In genomic region chr7:48299580-48300169, GRCh38 we compare ENCODE assay signal across 9 cellular contexts.
DNase-seq lines count a peak whose midpoint lies in the region; ATAC-seq and TF ChIP-seq lines count a peak whose summit lies in the region.
"Had no signal": no experiment of that assay in that cellular context is flagged by ENCODE, and none has a peak within 500 bp of the region (broad histone marks: within the 10 kb centered on the region; RNA-seq: fewer than 3 reads in every experiment).

No MANE protein-coding gene starts in this region.

- peaks cover 0 to 2% of the 10 kb centered on the region in 2 donors for H3K9me3 Mint-ChIP-seq in stimulated activated naive B cell treated with anti-CD40 and anti-IgM and Interleukin-4, amounts not matched to agents 10 μg/mL and 1 μg/mL and 100 μg/mL, for 72 hours
- H3K9me3 Mint-ChIP-seq: natural killer cell had no signal

- DNase-seq in activated T-cell treated with anti-CD3 and anti-CD28 coated beads for 48 hours (ENCODE audit: low read depth) (peak; percentile 39), activated T-cell treated with anti-CD3 and anti-CD28 coated beads for 4 hours (no peak), HCEC 1CT (peak; percentile 91), Kasumi-1 (lab: John Stamatoyannopoulos, UW) (peak; percentile 68 to 91), SHP77 treated with DMSO at 0.1 percent for 48 hours (lab: John Stamatoyannopoulos, UW) (peak; percentile 72), dermis blood vessel endothelial cell (peak; percentile 68)
- DNase-seq in stimulated activated naive B cell treated with anti-CD40 and anti-IgM and Interleukin-4, amounts not matched to agents 10 μg/mL and 1 μg/mL and 100 μg/mL, for 72 hours = no peak
- DNase-seq: natural killer cell had no signal

- TF ChIP-seq CTCF in liver (IDR thresholded peaks at IDR 0.05; ENCODE audit: low read depth, low read length, missing input control) = peak; percentile 69

- no peak overlapping the region for H3K9ac ChIP-seq in liver (ENCODE audit: low read depth in 1 of 2, low read length in 2 of 2)

- no peak overlapping the region for H3K4me3 ChIP-seq in liver (ENCODE audit: low read depth in 1 of 3, low read length in 3 of 3)

- no peaks in the 10 kb centered on the region for H3K36me3 ChIP-seq in liver (ENCODE audit: control insufficient read depth in 4 of 4, insufficient read depth in 3 of 4, low read depth in 1 of 4, low read length in 3 of 4)

- H3K4me1 ChIP-seq in liver (ENCODE audit: control insufficient read depth in 4 of 4, insufficient read depth in 4 of 4, low read length in 3 of 4) = no peaks in the 10 kb centered on the region

- H3K27ac Mint-ChIP-seq in stimulated activated naive B cell treated with anti-CD40 and anti-IgM and Interleukin-4, amounts not matched to agents 10 μg/mL and 1 μg/mL and 100 μg/mL, for 72 hours = no peak overlapping the region
- H3K27ac Mint-ChIP-seq: natural killer cell had no signal

- peaks cover 0 to 4% of the 10 kb centered on the region in 2 donors for H3K27me3 Mint-ChIP-seq in stimulated activated naive B cell treated with anti-CD40 and anti-IgM and Interleukin-4, amounts not matched to agents 10 μg/mL and 1 μg/mL and 100 μg/mL, for 72 hours

- no peak overlapping the region for H3K4me3 Mint-ChIP-seq in stimulated activated naive B cell treated with anti-CD40 and anti-IgM and Interleukin-4, amounts not matched to agents 10 μg/mL and 1 μg/mL and 100 μg/mL, for 72 hours
- H3K4me3 Mint-ChIP-seq: natural killer cell had no signal

- no peaks in the 10 kb centered on the region for H3K4me1 Mint-ChIP-seq in stimulated activated naive B cell treated with anti-CD40 and anti-IgM and Interleukin-4, amounts not matched to agents 10 μg/mL and 1 μg/mL and 100 μg/mL, for 72 hours
- H3K4me1 Mint-ChIP-seq: natural killer cell had no signal

- TF ChIP-seq RAD21 in liver (IDR thresholded peaks at IDR 0.05) = peak; percentile 86 to 90

- peak; percentile 86 to 90 for ATAC-seq in stimulated activated naive B cell treated with anti-CD40 and anti-IgM and Interleukin-4, amounts not matched to agents 10 μg/mL and 1 μg/mL and 100 μg/mL, for 72 hours (replicated peaks)

- no peaks in the 10 kb centered on the region for H3K36me3 Mint-ChIP-seq in stimulated activated naive B cell treated with anti-CD40 and anti-IgM and Interleukin-4, amounts not matched to agents 10 μg/mL and 1 μg/mL and 100 μg/mL, for 72 hours
- H3K36me3 Mint-ChIP-seq: natural killer cell had no signal

- H3K9me3 ChIP-seq in liver (ENCODE audit: control insufficient read depth in 4 of 4, low read length in 3 of 4) = no peaks in the 10 kb centered on the region

- 30% methylated on average over 4 of the region's 4 CpGs for WGBS in liver

- H3K27ac ChIP-seq in liver (ENCODE audit: low read depth in 1 of 2, low read length in 2 of 2) = no peak overlapping the region

- no peaks in the 10 kb centered on the region for H3K27me3 ChIP-seq in liver (ENCODE audit: control insufficient read depth in 4 of 4, insufficient read depth in 4 of 4, low read length in 3 of 4)

TF ChIP-seq in liver, 16 proteins besides CTCF, POLR2A, EP300 and RAD21:
- TF ChIP-seq YY1 (IDR thresholded peaks at IDR 0.05) (no peak), ZBTB33 (IDR thresholded peaks at IDR 0.05) (no peak), HNF4A (conservative IDR thresholded peaks at IDR 0.05) (no peak), GABPA (IDR thresholded peaks at IDR 0.05 in 1 of 2, conservative IDR thresholded peaks at IDR 0.05 in 1 of 2) (no peak), ATF3 (IDR thresholded peaks at IDR 0.05) (no peak), EGR1 (IDR thresholded peaks at IDR 0.05; ENCODE audit: low read depth in 2 of 2) (no peak), REST (IDR thresholded peaks at IDR 0.05) (no peak), NR2F2 (IDR thresholded peaks at IDR 0.05) (no peak), JUND (IDR thresholded peaks at IDR 0.05) (no peak), FOXA2 (IDR thresholded peaks at IDR 0.05) (no peak), HNF4G (IDR thresholded peaks at IDR 0.05) (no peak)

Comparison
In these comparisons a context has a peak if more than half of its experiments do, and no peak if none do; other contexts are left out.
1. DNase-seq: peak in activated T-cell treated with anti-CD3 and anti-CD28 coated beads for 48 hours (single experiment), HCEC 1CT (single experiment), Kasumi-1 (2 of 2), SHP77 treated with DMSO at 0.1 percent for 48 hours (single experiment) and dermis blood vessel endothelial cell (single experiment); none in activated T-cell treated with anti-CD3 and anti-CD28 coated beads for 4 hours (single experiment) and stimulated activated naive B cell treated with anti-CD40 and anti-IgM and Interleukin-4, amounts not matched to agents 10 μg/mL and 1 μg/mL and 100 μg/mL, for 72 hours (single experiment).